ENCODE assay signal across 1 cellular context in the genomic region with DNA sequence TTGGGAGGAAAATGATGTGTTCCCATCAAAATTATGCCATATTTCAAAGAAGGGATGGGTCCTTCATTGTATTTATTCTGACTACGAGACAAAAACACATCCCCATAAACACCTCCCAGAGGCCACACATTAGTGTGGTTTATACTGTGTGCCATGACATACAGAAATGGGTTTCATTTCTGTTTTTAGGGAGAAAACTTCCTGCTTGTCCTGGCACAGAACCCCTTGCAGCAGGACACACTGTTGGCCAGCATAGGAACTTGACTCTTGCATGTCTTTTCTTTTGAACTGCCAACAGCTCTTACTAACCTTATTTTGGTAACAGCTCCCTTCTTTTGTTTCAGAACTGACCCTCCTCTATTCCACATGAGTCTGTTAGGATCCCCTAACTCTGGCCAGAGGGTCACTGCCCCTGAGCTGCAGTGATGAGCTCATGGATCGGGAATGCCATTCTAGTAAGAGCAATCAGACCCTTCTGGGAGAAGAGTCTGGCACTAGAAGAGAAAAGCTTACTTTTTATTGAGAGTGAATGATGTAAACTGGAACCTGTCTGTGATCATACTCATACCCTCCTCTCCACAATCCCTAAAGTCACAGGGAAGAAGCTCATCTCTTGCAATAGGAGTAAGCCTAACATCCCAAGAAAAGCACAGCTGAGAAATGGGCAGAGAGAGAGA.
TF ChIP-seq lines count a peak whose summit lies in the region.

No MANE protein-coding gene starts in this region.

TF ChIP-seq in IMR-90, 13 proteins besides CTCF, POLR2A, EP300 and RAD21 (continued from another document):
- no peak for TF ChIP-seq CEBPB (IDR thresholded peaks at IDR 0.05; ENCODE audit: low read depth, low read length)
- TF ChIP-seq RCOR1 (IDR thresholded peaks at IDR 0.05; ENCODE audit: insufficient replicate concordance, low read length): no peak
- TF ChIP-seq MAZ (IDR thresholded peaks at IDR 0.05; ENCODE audit: borderline replicate concordance, low read depth, low read length): no peak
- TF ChIP-seq CHD1 (IDR thresholded peaks at IDR 0.05; ENCODE audit: low read depth, low read length): no peak
